Comparison of ENCODE assay signal across 1 cellular context in genomic region chr1:227314014-227314848, GRCh38.
TF ChIP-seq lines count a peak whose summit lies in the region.

No MANE protein-coding gene starts in this region.

TF ChIP-seq in K562, 482 proteins besides CTCF, POLR2A, EP300 and RAD21 (continued from another document):
- TF ChIP-seq ZNF699 (CRISPR knock-in tag; IDR thresholded peaks at IDR 0.05; ENCODE audit: insufficient replicate concordance) (no peak), NCOA6 (IDR thresholded peaks at IDR 0.05) (peak; percentile 46; the same call in 1 of the 2 replicates), RBM22 (IDR thresholded peaks at IDR 0.05; ENCODE audit: low read depth, low read length, poor library complexity, severe bottlenecking) (no peak), L3MBTL2 (IDR thresholded peaks at IDR 0.05) (no peak), ZNF444 (CRISPR knock-in tag; IDR thresholded peaks at IDR 0.05) (no peak), PBX2 (CRISPR knock-in tag; IDR thresholded peaks at IDR 0.05; ENCODE audit: low read depth) (no peak), PBX2 (tag; conservative IDR thresholded peaks at IDR 0.05; ENCODE audit: low read depth) (peak; percentile 87), EP400 (IDR thresholded peaks at IDR 0.05) (peak; percentile 30; the same call in 1 of the 2 replicates), KLF13 (tag; IDR thresholded peaks at IDR 0.05; ENCODE audit: borderline replicate concordance, low read depth) (no peak), GATA2 (CRISPR knock-in tag; IDR thresholded peaks at IDR 0.05) (no peak), ZNF764 (CRISPR knock-in tag; IDR thresholded peaks at IDR 0.05; ENCODE audit: low read depth) (no peak), JUND (IDR thresholded peaks at IDR 0.05; ENCODE audit: borderline replicate concordance, low read depth, low read length) (no peak), JUND (tag; IDR thresholded peaks at IDR 0.05; ENCODE audit: borderline replicate concordance, low read depth, low read length) (no peak), TAF15 (IDR thresholded peaks at IDR 0.05; ENCODE audit: low read depth, low read length) (no peak), SPI1 (IDR thresholded peaks at IDR 0.05; ENCODE audit: borderline replicate concordance, low read depth, low read length) (no peak), SRSF1 (IDR thresholded peaks at IDR 0.05; ENCODE audit: low read depth, low read length) (no peak), PHTF2 (CRISPR knock-in tag; IDR thresholded peaks at IDR 0.05) (no peak), NFIX (CRISPR knock-in tag; IDR thresholded peaks at IDR 0.05; ENCODE audit: low read depth) (no peak)
- TF ChIP-seq, protein P1, sequence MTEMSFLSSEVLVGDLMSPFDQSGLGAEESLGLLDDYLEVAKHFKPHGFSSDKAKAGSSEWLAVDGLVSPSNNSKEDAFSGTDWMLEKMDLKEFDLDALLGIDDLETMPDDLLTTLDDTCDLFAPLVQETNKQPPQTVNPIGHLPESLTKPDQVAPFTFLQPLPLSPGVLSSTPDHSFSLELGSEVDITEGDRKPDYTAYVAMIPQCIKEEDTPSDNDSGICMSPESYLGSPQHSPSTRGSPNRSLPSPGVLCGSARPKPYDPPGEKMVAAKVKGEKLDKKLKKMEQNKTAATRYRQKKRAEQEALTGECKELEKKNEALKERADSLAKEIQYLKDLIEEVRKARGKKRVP (CRISPR knock-in tag; IDR thresholded peaks at IDR 0.05) = no peak
